In the genomic region with DNA sequence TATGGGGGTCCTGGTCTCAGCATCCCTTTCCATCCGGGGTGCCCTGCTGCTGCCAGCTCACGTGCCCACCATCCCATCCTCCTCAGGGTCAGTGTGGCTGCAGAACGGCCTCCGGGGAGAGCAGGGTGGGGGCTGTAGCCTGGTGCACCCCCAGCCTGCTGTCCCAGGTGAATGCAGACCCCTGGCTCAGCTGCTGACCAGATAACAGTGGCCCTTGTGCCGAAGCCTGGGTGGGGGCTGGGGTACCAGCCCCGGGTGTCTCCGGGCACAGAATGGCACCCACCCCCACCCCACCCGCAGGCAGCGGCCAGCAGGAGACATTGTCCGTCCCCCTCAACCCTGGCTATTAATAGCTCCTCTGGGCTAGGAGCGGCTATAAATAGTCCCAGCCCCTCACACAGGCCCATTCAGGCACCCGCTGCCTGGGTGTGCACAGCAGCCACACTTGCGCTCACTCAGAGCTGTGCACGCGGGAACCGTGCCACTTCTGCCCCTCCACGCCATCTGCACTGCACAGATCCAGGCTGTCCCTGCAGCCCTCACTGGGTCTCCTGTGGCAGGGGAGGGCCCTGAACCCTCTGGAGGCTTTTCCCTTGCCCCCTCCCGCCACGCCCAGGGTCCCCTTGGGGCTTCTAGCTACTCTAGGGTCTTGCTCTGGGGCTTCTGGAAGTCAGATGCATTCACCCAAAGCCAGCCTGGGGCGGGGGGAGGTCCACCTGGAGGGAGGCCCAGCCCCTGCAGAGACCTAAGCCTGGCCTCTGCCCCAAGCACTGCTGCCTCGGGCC, we compare ENCODE assay signal across 9 cellular contexts. TPM values are rescaled to one million over a fixed set of nuclear protein-coding genes. Genes with fewer than 3 reads are reported as not detected.
DNase-seq lines count a peak whose midpoint lies in the region; ATAC-seq and TF ChIP-seq lines count a peak whose summit lies in the region.
"Had no signal": no experiment of that assay in that cellular context is flagged by ENCODE, and none has a peak within 500 bp of the region (broad histone marks: within the 10 kb centered on the region; RNA-seq: fewer than 3 reads in every experiment).

No MANE protein-coding gene starts in this region.

- DNase-seq in DMS 273 (lab: John Stamatoyannopoulos, UW; ENCODE audit: unreplicated experiment) (peak; percentile 76), DMS 273 treated with DMSO at 0.1 percent for 48 hours (lab: John Stamatoyannopoulos, UW) (no peak), left colon (peak; percentile 24 to 48)
- DNase-seq in stimulated activated effector memory CD8-positive, alpha-beta T cell treated with anti-CD3 and anti-CD28 coated beads, Interleukin-12 subunit alpha, Interleukin-12 subunit beta, amount 100 ng/mL, for 72 hours (ENCODE audit: low spot score in 2 of 2): no peak
- DNase-seq in activated CD8-positive, alpha-beta memory T cell treated with anti-CD3 and anti-CD28 coated beads, Interleukin-2, amount 50 U/mL, for 48 hours: no peak

- peaks cover 8% of the 10 kb centered on the region for H3K36me3 Mint-ChIP-seq in stimulated activated effector memory CD8-positive, alpha-beta T cell treated with anti-CD3 and anti-CD28 coated beads, Interleukin-12 subunit alpha, Interleukin-12 subunit beta, amount 100 ng/mL, for 72 hours

- peaks cover 33% of the 10 kb centered on the region for H3K4me1 Mint-ChIP-seq in stimulated activated effector memory CD8-positive, alpha-beta T cell treated with anti-CD3 and anti-CD28 coated beads, Interleukin-12 subunit alpha, Interleukin-12 subunit beta, amount 100 ng/mL, for 72 hours

- peak overlapping the region; percentile 68 for H3K4me3 Mint-ChIP-seq in stimulated activated effector memory CD8-positive, alpha-beta T cell treated with anti-CD3 and anti-CD28 coated beads, Interleukin-12 subunit alpha, Interleukin-12 subunit beta, amount 100 ng/mL, for 72 hours

- no peaks in the 10 kb centered on the region for H3K9me3 Mint-ChIP-seq in stimulated activated effector memory CD8-positive, alpha-beta T cell treated with anti-CD3 and anti-CD28 coated beads, Interleukin-12 subunit alpha, Interleukin-12 subunit beta, amount 100 ng/mL, for 72 hours

- no peak for ATAC-seq in left colon
- no peak for ATAC-seq in stimulated activated effector memory CD8-positive, alpha-beta T cell treated with anti-CD3 and anti-CD28 coated beads, Interleukin-12 subunit alpha, Interleukin-12 subunit beta, amount 100 ng/mL, for 72 hours
- ATAC-seq in HG02642 (IDR thresholded peaks at IDR 0.05; ENCODE audit: poor library complexity, unreplicated experiment): no peak
- no peak for ATAC-seq in SK-N-SH treated with all-trans-retinoic acid at 6 μM for 48 hours

- 48 to 52% (median 51%) methylated on average over 17 to 21 of the region's 21 CpGs for WGBS in adipose tissue, 3 donors

- intact Hi-C loops in left colon (cut with DNase I, micrococcal nuclease): no loop called here

- H3K27ac Mint-ChIP-seq in stimulated activated effector memory CD8-positive, alpha-beta T cell treated with anti-CD3 and anti-CD28 coated beads, Interleukin-12 subunit alpha, Interleukin-12 subunit beta, amount 100 ng/mL, for 72 hours: peak overlapping the region; percentile 87

- peak overlapping the region; percentile 69 for H3K27ac ChIP-seq in adipose tissue (ENCODE audit: low read depth, low read length)
- H3K27ac ChIP-seq: 22Rv1 had no signal

TF ChIP-seq in SK-N-SH treated with all-trans-retinoic acid at 6 μM for 48 hours, 23 proteins besides CTCF, POLR2A, EP300 and RAD21:
- no peak for TF ChIP-seq ESRRG (CRISPR knock-in tag; IDR thresholded peaks at IDR 0.05)
- TF ChIP-seq ISL1 (CRISPR knock-in tag; IDR thresholded peaks at IDR 0.05): no peak
- TF ChIP-seq, protein P1, sequence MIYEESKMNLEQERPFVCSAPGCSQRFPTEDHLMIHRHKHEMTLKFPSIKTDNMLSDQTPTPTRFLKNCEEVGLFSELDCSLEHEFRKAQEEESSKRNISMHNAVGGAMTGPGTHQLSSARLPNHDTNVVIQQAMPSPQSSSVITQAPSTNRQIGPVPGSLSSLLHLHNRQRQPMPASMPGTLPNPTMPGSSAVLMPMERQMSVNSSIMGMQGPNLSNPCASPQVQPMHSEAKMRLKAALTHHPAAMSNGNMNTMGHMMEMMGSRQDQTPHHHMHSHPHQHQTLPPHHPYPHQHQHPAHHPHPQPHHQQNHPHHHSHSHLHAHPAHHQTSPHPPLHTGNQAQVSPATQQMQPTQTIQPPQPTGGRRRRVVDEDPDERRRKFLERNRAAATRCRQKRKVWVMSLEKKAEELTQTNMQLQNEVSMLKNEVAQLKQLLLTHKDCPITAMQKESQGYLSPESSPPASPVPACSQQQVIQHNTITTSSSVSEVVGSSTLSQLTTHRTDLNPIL (CRISPR knock-in tag; IDR thresholded peaks at IDR 0.05; ENCODE audit: low read depth): no peak
- no peak for TF ChIP-seq GLIS3 (CRISPR knock-in tag; IDR thresholded peaks at IDR 0.05)
- TF ChIP-seq, protein P2, sequence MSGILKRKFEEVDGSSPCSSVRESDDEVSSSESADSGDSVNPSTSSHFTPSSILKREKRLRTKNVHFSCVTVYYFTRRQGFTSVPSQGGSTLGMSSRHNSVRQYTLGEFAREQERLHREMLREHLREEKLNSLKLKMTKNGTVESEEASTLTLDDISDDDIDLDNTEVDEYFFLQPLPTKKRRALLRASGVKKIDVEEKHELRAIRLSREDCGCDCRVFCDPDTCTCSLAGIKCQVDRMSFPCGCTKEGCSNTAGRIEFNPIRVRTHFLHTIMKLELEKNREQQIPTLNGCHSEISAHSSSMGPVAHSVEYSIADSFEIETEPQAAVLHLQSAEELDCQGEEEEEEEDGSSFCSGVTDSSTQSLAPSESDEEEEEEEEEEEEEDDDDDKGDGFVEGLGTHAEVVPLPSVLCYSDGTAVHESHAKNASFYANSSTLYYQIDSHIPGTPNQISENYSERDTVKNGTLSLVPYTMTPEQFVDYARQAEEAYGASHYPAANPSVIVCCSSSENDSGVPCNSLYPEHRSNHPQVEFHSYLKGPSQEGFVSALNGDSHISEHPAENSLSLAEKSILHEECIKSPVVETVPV (CRISPR knock-in tag; IDR thresholded peaks at IDR 0.05): no peak
- no peak for TF ChIP-seq ZC3H10 (CRISPR knock-in tag; IDR thresholded peaks at IDR 0.05)
- no peak for TF ChIP-seq RARB (CRISPR knock-in tag; IDR thresholded peaks at IDR 0.05)
- no peak for TF ChIP-seq BACH2 (CRISPR knock-in tag; IDR thresholded peaks at IDR 0.05; ENCODE audit: borderline replicate concordance)
- TF ChIP-seq ZFP30 (CRISPR knock-in tag; IDR thresholded peaks at IDR 0.05): no peak
- no peak for TF ChIP-seq ARNTL (CRISPR knock-in tag; IDR thresholded peaks at IDR 0.05; ENCODE audit: borderline replicate concordance, low read depth)
- TF ChIP-seq ZNF565 (CRISPR knock-in tag; conservative IDR thresholded peaks at IDR 0.05; ENCODE audit: low read depth): no peak

RNA-seq across cellular contexts. Expression of a gene that starts 18.7 kb away (rescaled TPM):
- polyA plus RNA-seq in adipose tissue: 10 to 100 TPM; 30.0 to 53.5 (median 41.7) TPM
- total RNA-seq in left colon: 10 to 100 TPM; 36.7 to 53.8 TPM

RNA-seq across cellular contexts. Expression of a gene that starts 18.9 kb away (rescaled TPM):
- 1 to 10 TPM; 5.3 to 9.6 (median 9.3) TPM for polyA plus RNA-seq in adipose tissue
- total RNA-seq in left colon: 10 to 100 TPM; 22.8 to 27.9 TPM

RNA-seq across cellular contexts. Expression of a gene that starts 23.4 kb away (rescaled TPM):
- polyA plus RNA-seq in adipose tissue: 100 to 1,000 TPM in 1 of 3 donors, 10 to 100 TPM in 2; 60.3 to 225 (median 87.5) TPM
- total RNA-seq in left colon: 100 to 1,000 TPM in 1 of 2 donors, 10 to 100 TPM in 1; 45.6 to 201 TPM

Comparison
In these comparisons a context has a peak if more than half of its experiments do, and no peak if none do; other contexts are left out.
1. DNase-seq: peak in DMS 273 (single experiment) and left colon (2 of 2); none in DMS 273 treated with DMSO at 0.1 percent for 48 hours (single experiment), stimulated activated effector memory CD8-positive, alpha-beta T cell treated with anti-CD3 and anti-CD28 coated beads, Interleukin-12 subunit alpha, Interleukin-12 subunit beta, amount 100 ng/mL, for 72 hours (0 of 2) and activated CD8-positive, alpha-beta memory T cell treated with anti-CD3 and anti-CD28 coated beads, Interleukin-2, amount 50 U/mL, for 48 hours (single experiment).